In the genomic region with DNA sequence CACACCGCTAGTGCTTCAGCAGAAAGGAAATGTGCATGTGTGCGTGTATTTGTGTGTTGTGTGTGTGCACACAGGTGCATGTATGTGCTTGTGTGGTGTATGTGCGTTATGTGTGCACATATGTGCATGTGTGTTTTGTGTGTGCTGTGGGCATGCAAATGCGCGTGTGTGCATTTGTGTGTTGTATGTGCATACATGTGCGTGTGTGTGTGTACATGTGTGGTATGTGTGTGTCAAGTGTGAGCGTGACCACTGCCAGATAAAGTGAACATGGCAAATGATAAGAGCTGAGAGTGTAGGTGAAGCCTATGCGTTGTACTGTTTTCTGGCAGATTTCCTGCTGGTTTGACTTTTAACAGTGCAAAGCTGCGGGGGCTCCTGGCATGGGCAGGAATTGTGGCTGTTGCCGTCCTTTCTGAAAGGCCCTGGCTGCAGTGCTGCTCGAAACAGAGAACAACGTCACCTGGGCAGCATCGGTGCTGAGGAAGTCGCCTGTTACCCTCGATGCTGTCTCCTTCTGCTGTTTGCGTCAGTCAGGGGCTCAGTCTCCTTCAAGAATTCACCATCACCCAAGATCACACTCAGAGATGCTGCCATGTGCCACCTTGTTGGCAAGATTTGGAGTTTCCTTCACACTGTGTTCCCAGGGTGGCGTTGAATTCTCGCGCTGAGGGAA, we compare ENCODE assay signal across 25 cellular contexts. TPM values are rescaled to one million over a fixed set of nuclear protein-coding genes. Genes with fewer than 3 reads are reported as not detected.
"Had no signal": no experiment of that assay in that cellular context is flagged by ENCODE, and none has a peak within 500 bp of the region (broad histone marks: within the 10 kb centered on the region; RNA-seq: fewer than 3 reads in every experiment).

No MANE protein-coding gene starts in this region.

- H3K9me3 ChIP-seq: breast epithelium, esophagus muscularis mucosa, heart right ventricle, sigmoid colon, thyroid gland had no signal

- FAIRE-seq: colon, small intestine had no signal

- H3K4me3 ChIP-seq: breast epithelium, esophagus muscularis mucosa, heart right ventricle, lung, sigmoid colon, thyroid gland had no signal

- H3K27ac ChIP-seq: foreskin keratinocyte, thyroid gland had no signal

- H3K4me1 ChIP-seq: breast epithelium, foreskin keratinocyte, thyroid gland had no signal

- DNase-seq: activated B cell treated with CpG ODN at 0.5 μM for 24 hours; activated CD4-positive, alpha-beta T cell treated with anti-CD3 and anti-CD28 coated beads, Interleukin-2, amount 50 U/mL, for 4 hours; activated naive CD4-positive, alpha-beta T cell; activated T-cell treated with anti-CD3 and anti-CD28 coated beads for 4 hours; activated T-cell treated with anti-CD3 and anti-CD28 coated beads, Interleukin-2, amount 50 U/mL, for 72 hours; dermis blood vessel endothelial cell; effector CD4-positive, alpha-beta T cell; foreskin keratinocyte; heart right ventricle; naive B cell; sigmoid colon; small intestine; stimulated activated CD4-positive, alpha-beta T cell treated with anti-CD3 and anti-CD28 coated beads, Interleukin-1b, Interleukin-23, amount 100 ng/mL, for 48 hours; stimulated activated CD4-positive, alpha-beta T cell treated with anti-CD3 and anti-CD28 coated beads, Interleukin-4, amount 100 ng/mL, for 4 hours; stimulated activated CD8-positive, alpha-beta memory T cell treated with anti-CD3 and anti-CD28 coated beads, Interleukin-4, amount 100 ng/mL, for 48 hours; stimulated activated naive CD8-positive, alpha-beta T cell treated with anti-CD3 and anti-CD28 coated beads, Interleukin-15, amount 100 ng/mL, for 72 hours; substantia nigra; T-helper 1 cell; thyroid gland had no signal

- H3K36me3 ChIP-seq: breast epithelium, thyroid gland had no signal

- ATAC-seq: activated naive CD4-positive, alpha-beta T cell treated with anti-CD3 and anti-CD28 coated beads, Interleukin-2, amount 50 U/mL, for 72 hours; activated T-cell treated with anti-CD3 and anti-CD28 coated beads, Interleukin-2, amount 50 U/mL, for 72 hours; foreskin keratinocyte; stimulated activated memory B cell treated with anti-CD40 and anti-IgM and Interleukin-4, amounts not matched to agents 10 μg/mL and 1 μg/mL and 100 μg/mL, for 72 hours; stimulated activated naive CD8-positive, alpha-beta T cell treated with anti-CD3 and anti-CD28 coated beads, Interleukin-15, amount 100 ng/mL, for 72 hours had no signal

- H3K27me3 ChIP-seq: esophagus muscularis mucosa, foreskin keratinocyte, heart right ventricle, sigmoid colon, thyroid gland had no signal

RNA-seq across cellular contexts. Expression of gene ADGRD1, which starts 56.0 kb away (rescaled TPM):
- total RNA-seq: foreskin keratinocyte had no signal
- polyA plus RNA-seq: foreskin keratinocyte had no signal
